ENCODE assay signal across 21 cellular contexts in the genomic region with DNA sequence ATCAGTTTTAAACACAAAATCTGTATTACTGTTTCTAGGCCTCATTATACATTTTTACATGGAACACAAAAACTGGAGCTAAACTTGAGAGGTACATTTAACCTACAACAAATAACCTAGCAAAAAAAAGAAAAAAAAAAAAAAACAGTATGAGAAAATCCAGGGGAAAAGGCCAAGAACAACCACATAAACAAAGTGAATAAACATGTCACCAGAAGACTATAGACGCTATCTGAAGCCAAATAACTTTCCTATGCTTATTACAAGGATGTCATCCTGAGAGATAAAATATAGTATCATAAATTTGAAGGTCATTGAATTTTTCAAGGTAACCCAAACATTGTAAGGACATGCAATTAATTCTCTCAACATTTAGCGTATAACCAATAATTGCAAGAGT.
"Had no signal": no experiment of that assay in that cellular context is flagged by ENCODE, and none has a peak within 500 bp of the region (broad histone marks: within the 10 kb centered on the region; RNA-seq: fewer than 3 reads in every experiment).

No MANE protein-coding gene starts in this region.

- H3K27me3 ChIP-seq: brain microvascular endothelial cell, dorsolateral prefrontal cortex, gastroesophageal sphincter, heart right ventricle, right atrium auricular region had no signal

- H3K36me3 ChIP-seq: brain microvascular endothelial cell, gastroesophageal sphincter, heart right ventricle, lower lobe of right lung, right atrium auricular region had no signal

- H3K4me1 Mint-ChIP-seq: activated CD4-positive, alpha-beta T cell treated with anti-CD3 and anti-CD28 coated beads for 36 hours; activated naive CD8-positive, alpha-beta T cell treated with anti-CD3 and anti-CD28 coated beads, Interleukin-2, amount 10 ng/mL, durations not matched to agents 7 days and 5 days; activated T-helper 17 cell treated with anti-CD3 and anti-CD28 coated beads, Interleukin-2, amount 50 U/mL, for 72 hours; immature natural killer cell; stimulated activated naive CD8-positive, alpha-beta T cell treated with anti-CD3 and anti-CD28 coated beads, Interleukin-15, amount 100 ng/mL, for 72 hours had no signal

- H3K36me3 Mint-ChIP-seq: activated naive CD8-positive, alpha-beta T cell treated with anti-CD3 and anti-CD28 coated beads, Interleukin-2, amount 10 ng/mL, durations not matched to agents 7 days and 5 days; immature natural killer cell had no signal

- H3K9me3 ChIP-seq: gastroesophageal sphincter, heart right ventricle, lower lobe of right lung, right atrium auricular region had no signal

- H3K27ac Mint-ChIP-seq: activated CD4-positive, alpha-beta T cell treated with anti-CD3 and anti-CD28 coated beads for 36 hours; activated naive CD8-positive, alpha-beta T cell treated with anti-CD3 and anti-CD28 coated beads, Interleukin-2, amount 10 ng/mL, durations not matched to agents 7 days and 5 days; activated T-helper 17 cell treated with anti-CD3 and anti-CD28 coated beads, Interleukin-2, amount 50 U/mL, for 72 hours; immature natural killer cell; stimulated activated naive CD8-positive, alpha-beta T cell treated with anti-CD3 and anti-CD28 coated beads, Interleukin-15, amount 100 ng/mL, for 72 hours; type B pancreatic cell had no signal

- H3K4me3 ChIP-seq: dorsolateral prefrontal cortex, gastroesophageal sphincter, lower lobe of right lung, right atrium auricular region, skin epidermis had no signal

- H3K27ac ChIP-seq: brain microvascular endothelial cell, gastroesophageal sphincter, lower lobe of right lung, right atrium auricular region, skin epidermis had no signal

- H3K9me3 Mint-ChIP-seq: type B pancreatic cell had no signal

- H3K4me1 ChIP-seq: gastroesophageal sphincter, lower lobe of right lung, right atrium auricular region had no signal

- H3K27me3 Mint-ChIP-seq: activated CD4-positive, alpha-beta T cell treated with anti-CD3 and anti-CD28 coated beads for 36 hours; activated naive CD8-positive, alpha-beta T cell treated with anti-CD3 and anti-CD28 coated beads, Interleukin-2, amount 10 ng/mL, durations not matched to agents 7 days and 5 days; activated T-helper 17 cell treated with anti-CD3 and anti-CD28 coated beads, Interleukin-2, amount 50 U/mL, for 72 hours; progenitor cell of endocrine pancreas; stimulated activated naive CD8-positive, alpha-beta T cell treated with anti-CD3 and anti-CD28 coated beads, Interleukin-15, amount 100 ng/mL, for 72 hours had no signal

- H3K4me3 Mint-ChIP-seq: activated CD4-positive, alpha-beta T cell treated with anti-CD3 and anti-CD28 coated beads for 36 hours; activated naive CD8-positive, alpha-beta T cell treated with anti-CD3 and anti-CD28 coated beads, Interleukin-2, amount 10 ng/mL, durations not matched to agents 7 days and 5 days; activated T-helper 17 cell treated with anti-CD3 and anti-CD28 coated beads, Interleukin-2, amount 50 U/mL, for 72 hours; immature natural killer cell; stimulated activated naive CD8-positive, alpha-beta T cell treated with anti-CD3 and anti-CD28 coated beads, Interleukin-15, amount 100 ng/mL, for 72 hours; type B pancreatic cell had no signal

- DNase-seq: activated CD4-positive, alpha-beta T cell treated with anti-CD3 and anti-CD28 coated beads for 36 hours; activated CD4-positive, alpha-beta T cell treated with anti-CD3 and anti-CD28 coated beads, Interleukin-2, amount 50 U/mL, for 48 hours; activated naive CD4-positive, alpha-beta T cell; activated naive CD8-positive, alpha-beta T cell treated with anti-CD3 and anti-CD28 coated beads, Interleukin-2, amount 10 ng/mL, durations not matched to agents 7 days and 5 days; brain microvascular endothelial cell; central memory CD4-positive, alpha-beta T cell; dorsolateral prefrontal cortex; heart right ventricle; immature natural killer cell; lower lobe of right lung; occipital lobe; stimulated activated CD4-positive, alpha-beta T cell treated with anti-CD3 and anti-CD28 coated beads, Interleukin-4, amount 100 ng/mL, for 1 hour; stimulated activated naive CD8-positive, alpha-beta T cell treated with anti-CD3 and anti-CD28 coated beads, Interleukin-15, amount 100 ng/mL, for 72 hours; SW 1271; T-helper 2 cell had no signal

- ATAC-seq: activated CD4-positive, alpha-beta T cell treated with anti-CD3 and anti-CD28 coated beads for 36 hours; activated T-helper 17 cell treated with anti-CD3 and anti-CD28 coated beads, Interleukin-2, amount 50 U/mL, for 72 hours; gastroesophageal sphincter; lower lobe of right lung; stimulated activated naive CD8-positive, alpha-beta T cell treated with anti-CD3 and anti-CD28 coated beads, Interleukin-15, amount 100 ng/mL, for 72 hours had no signal
